19 cellular contexts compared by ENCODE assay signal in genomic region chr12:9606736-9607372, GRCh38. TPM values are rescaled to one million over a fixed set of nuclear protein-coding genes. Genes with fewer than 3 reads are reported as not detected.
"Had no signal": no experiment of that assay in that cellular context is flagged by ENCODE, and none has a peak within 500 bp of the region (broad histone marks: within the 10 kb centered on the region; RNA-seq: fewer than 3 reads in every experiment).

No MANE protein-coding gene starts in this region.

- H3K9me3 ChIP-seq: breast epithelium, SK-N-SH, tibial nerve had no signal

- FAIRE-seq: endometrium, islet of Langerhans had no signal

- ATAC-seq: esophagus mucosa; stimulated activated naive B cell treated with anti-CD40 and anti-IgM and Interleukin-4, amounts not matched to agents 10 μg/mL and 1 μg/mL and 100 μg/mL, for 72 hours had no signal

- H3K4me2 ChIP-seq: SK-N-SH had no signal

- H3K4me3 Mint-ChIP-seq: stimulated activated naive B cell treated with anti-CD40 and anti-IgM and Interleukin-4, amounts not matched to agents 10 μg/mL and 1 μg/mL and 100 μg/mL, for 72 hours had no signal

- H3K27me3 ChIP-seq: ascending aorta, breast epithelium, tibial nerve had no signal

- H3K36me3 ChIP-seq: ascending aorta, breast epithelium, tibial nerve had no signal

- H3K27ac ChIP-seq: ascending aorta, breast epithelium, tibial nerve had no signal

- DNase-seq: activated CD4-positive, CD25-positive, alpha-beta regulatory T cell treated with anti-CD3 and anti-CD28 coated beads, Interleukin-2, amount 50 U/mL, for 72 hours; activated CD8-positive, alpha-beta memory T cell treated with anti-CD3 and anti-CD28 coated beads for 24 hours; activated gamma-delta T cell treated with Interleukin-2 at 50 U/mL for 16 hours; dermis blood vessel endothelial cell; midbrain; retina; SK-N-SH; stimulated activated CD4-positive, alpha-beta T cell treated with anti-CD3 and anti-CD28 coated beads, Interleukin-2, amount 100 ng/mL, for 48 hours; stimulated activated naive B cell treated with anti-CD40 and anti-IgM and Interleukin-4, amounts not matched to agents 10 μg/mL and 1 μg/mL and 100 μg/mL, for 72 hours; substantia nigra; T-helper 1 cell had no signal

- H3K36me3 Mint-ChIP-seq: stimulated activated naive B cell treated with anti-CD40 and anti-IgM and Interleukin-4, amounts not matched to agents 10 μg/mL and 1 μg/mL and 100 μg/mL, for 72 hours had no signal

- H3K4me1 ChIP-seq: ascending aorta, breast epithelium, tibial nerve had no signal

- H3K27ac Mint-ChIP-seq: stimulated activated naive B cell treated with anti-CD40 and anti-IgM and Interleukin-4, amounts not matched to agents 10 μg/mL and 1 μg/mL and 100 μg/mL, for 72 hours had no signal

- H3K4me3 ChIP-seq: ascending aorta, breast epithelium, tibial nerve had no signal

- H3K27me3 Mint-ChIP-seq: stimulated activated naive B cell treated with anti-CD40 and anti-IgM and Interleukin-4, amounts not matched to agents 10 μg/mL and 1 μg/mL and 100 μg/mL, for 72 hours had no signal

- H3K4me1 Mint-ChIP-seq: stimulated activated naive B cell treated with anti-CD40 and anti-IgM and Interleukin-4, amounts not matched to agents 10 μg/mL and 1 μg/mL and 100 μg/mL, for 72 hours had no signal

- H3K9ac ChIP-seq: SK-N-SH had no signal

RNA-seq across cellular contexts. Expression of gene KLRB1, which starts 0.9 kb away (rescaled TPM):
- total RNA-seq: ascending aorta, chondrocyte, dermis blood vessel endothelial cell, lung microvascular endothelial cell had no signal
- polyA plus RNA-seq: SK-N-SH had no signal
